Comparison of ENCODE assay signal across 17 cellular contexts in genomic region chr18:5417342-5417741, GRCh38.
DNase-seq lines count a peak whose midpoint lies in the region; ATAC-seq and TF ChIP-seq lines count a peak whose summit lies in the region.
"Had no signal": no experiment of that assay in that cellular context is flagged by ENCODE, and none has a peak within 500 bp of the region (broad histone marks: within the 10 kb centered on the region; RNA-seq: fewer than 3 reads in every experiment).

No MANE protein-coding gene starts in this region.

- no peaks in the 10 kb centered on the region for H3K27me3 ChIP-seq in OCI-LY3 (ENCODE audit: low read depth, low read length)
- no peaks in the 10 kb centered on the region for H3K27me3 ChIP-seq in neural progenitor cell
- H3K27me3 ChIP-seq in naive thymus-derived CD4-positive, alpha-beta T cell (ENCODE audit: control insufficient read depth in 2 of 2, insufficient read depth in 2 of 2, low read length in 2 of 2) = peaks cover 0 to 3% of the 10 kb centered on the region in 2 donors

- 0 out of 2 replicates have a peak overlapping the region, but pooled peaks have one; percentile 11 for H3K4me2 ChIP-seq in OCI-LY3 (ENCODE audit: low read length)
- H3K4me2 ChIP-seq in neural progenitor cell = no peak overlapping the region

- H3K79me2 ChIP-seq in OCI-LY3 (ENCODE audit: low read length) = no peaks in the 10 kb centered on the region
- no peaks in the 10 kb centered on the region for H3K79me2 ChIP-seq in neural progenitor cell (ENCODE audit: low read depth)

- peaks cover 10% of the 10 kb centered on the region for H3F3A ChIP-seq in neural progenitor cell (ENCODE audit: low read depth)

- H3K9ac ChIP-seq in OCI-LY3 (ENCODE audit: low read length) (no peak overlapping the region), neural progenitor cell (no peak overlapping the region)

- H3K4me3 Mint-ChIP-seq in neural progenitor cell = no peak overlapping the region
- no peak overlapping the region for H3K4me3 Mint-ChIP-seq in naive thymus-derived CD4-positive, alpha-beta T cell
- H3K4me3 Mint-ChIP-seq: activated CD8-positive, alpha-beta memory T cell treated with anti-CD3 and anti-CD28 coated beads, Interleukin-2, amount 10 ng/mL, durations not matched to agents 7 days and 5 days; activated naive CD8-positive, alpha-beta T cell treated with anti-CD3 and anti-CD28 coated beads, Interleukin-2, amount 10 ng/mL, durations not matched to agents 7 days and 5 days; CD4-positive, CD25-positive, alpha-beta regulatory T cell; effector memory CD8-positive, alpha-beta T cell; nephron progenitor cell had no signal

- CTCF ChIA-PET in naive thymus-derived CD4-positive, alpha-beta T cell (lab: Charles Lee) = interaction anchor here (0.6 kb wide), 1 partner anchor 1759 kb away, joined by 3 read pairs; no protein-coding TSS in a partner anchor

- peak overlapping the region; percentile 51 for H3K27ac Mint-ChIP-seq in neural progenitor cell
- no peak overlapping the region for H3K27ac Mint-ChIP-seq in naive thymus-derived CD4-positive, alpha-beta T cell
- H3K27ac Mint-ChIP-seq: activated CD8-positive, alpha-beta memory T cell treated with anti-CD3 and anti-CD28 coated beads, Interleukin-2, amount 10 ng/mL, durations not matched to agents 7 days and 5 days; activated naive CD8-positive, alpha-beta T cell treated with anti-CD3 and anti-CD28 coated beads, Interleukin-2, amount 10 ng/mL, durations not matched to agents 7 days and 5 days; CD4-positive, CD25-positive, alpha-beta regulatory T cell; effector memory CD8-positive, alpha-beta T cell; nephron progenitor cell had no signal

- no peaks in the 10 kb centered on the region for H3K4me1 ChIP-seq in OCI-LY3 (ENCODE audit: low read length)
- H3K4me1 ChIP-seq in neural progenitor cell = peaks cover 24% of the 10 kb centered on the region
- no peaks in the 10 kb centered on the region for H3K4me1 ChIP-seq in naive thymus-derived CD4-positive, alpha-beta T cell (ENCODE audit: control insufficient read depth in 2 of 2, insufficient read depth in 2 of 2, low read length in 2 of 2)

- H3K4me1 Mint-ChIP-seq in neural progenitor cell = peaks cover 36% of the 10 kb centered on the region
- no peaks in the 10 kb centered on the region for H3K4me1 Mint-ChIP-seq in naive thymus-derived CD4-positive, alpha-beta T cell
- H3K4me1 Mint-ChIP-seq: activated CD8-positive, alpha-beta memory T cell treated with anti-CD3 and anti-CD28 coated beads, Interleukin-2, amount 10 ng/mL, durations not matched to agents 7 days and 5 days; activated naive CD8-positive, alpha-beta T cell treated with anti-CD3 and anti-CD28 coated beads, Interleukin-2, amount 10 ng/mL, durations not matched to agents 7 days and 5 days; CD4-positive, CD25-positive, alpha-beta regulatory T cell had no signal

- H3K27ac ChIP-seq in OCI-LY3 (ENCODE audit: low read length) (no peak overlapping the region), neural progenitor cell (no peak overlapping the region)
- H3K27ac ChIP-seq in naive thymus-derived CD4-positive, alpha-beta T cell (ENCODE audit: low read depth, low read length) = no peak overlapping the region

- no peaks in the 10 kb centered on the region for H3K27me3 Mint-ChIP-seq in neural progenitor cell (ENCODE audit: insufficient read depth, low read depth)
- H3K27me3 Mint-ChIP-seq in naive thymus-derived CD4-positive, alpha-beta T cell = peaks cover 0 to 15% (median 5%) of the 10 kb centered on the region in 5 donors

- no peaks in the 10 kb centered on the region for H3K9me3 ChIP-seq in OCI-LY3 (ENCODE audit: insufficient read depth, low read length)
- H3K9me3 ChIP-seq in neural progenitor cell (ENCODE audit: low read depth) = no peaks in the 10 kb centered on the region
- no peaks in the 10 kb centered on the region for H3K9me3 ChIP-seq in naive thymus-derived CD4-positive, alpha-beta T cell (ENCODE audit: control insufficient read depth in 2 of 3, low read length in 3 of 3)

- H3K36me3 ChIP-seq in OCI-LY3 (replicated peaks; ENCODE audit: low read depth, low read length) (no peaks in the 10 kb centered on the region), neural progenitor cell (no peaks in the 10 kb centered on the region)
- no peaks in the 10 kb centered on the region for H3K36me3 ChIP-seq in naive thymus-derived CD4-positive, alpha-beta T cell (ENCODE audit: control insufficient read depth in 2 of 3, insufficient read depth in 3 of 3, low read length in 3 of 3)

- intact Hi-C loops in naive thymus-derived CD4-positive, alpha-beta T cell (cut with micrococcal nuclease) = no loop called here

- peak; percentile 48 for DNase-seq in CD1c-positive myeloid dendritic cell (ENCODE audit: extremely low spot score)
- DNase-seq in fibroblast of peridontal ligament (ENCODE audit: extremely low read depth) = peak; percentile 36
- no peak for DNase-seq in neural progenitor cell (ENCODE audit: low spot score)
- no peak for DNase-seq in naive thymus-derived CD4-positive, alpha-beta T cell
- DNase-seq in iPS-NIHi11 (ENCODE audit: low spot score) = no peak
- DNase-seq in NCI-H128 (lab: John Stamatoyannopoulos, UW; ENCODE audit: unreplicated experiment) = no peak
- DNase-seq in kidney glomerular epithelial cell (lab: John Stamatoyannopoulos, UW) = no peak
- DNase-seq: activated CD8-positive, alpha-beta memory T cell treated with anti-CD3 and anti-CD28 coated beads, Interleukin-2, amount 10 ng/mL, durations not matched to agents 7 days and 5 days; activated naive CD8-positive, alpha-beta T cell treated with anti-CD3 and anti-CD28 coated beads, Interleukin-2, amount 10 ng/mL, durations not matched to agents 7 days and 5 days; CD4-positive, CD25-positive, alpha-beta regulatory T cell; effector memory CD8-positive, alpha-beta T cell; NCI-H1930; nephron progenitor cell; stimulated activated CD4-positive, alpha-beta T cell treated with anti-CD3 and anti-CD28 coated beads, Interleukin-15, amount 100 ng/mL, for 24 hours; T1000 had no signal

- H2AFZ ChIP-seq in OCI-LY3 (ENCODE audit: low read depth, low read length) (no peak overlapping the region), neural progenitor cell (replicated peaks) (peak overlapping the region; percentile 37)

- no peak overlapping the region for H3K4me3 ChIP-seq in OCI-LY3 (ENCODE audit: low read length)
- H3K4me3 ChIP-seq in neural progenitor cell = no peak overlapping the region
- H3K4me3 ChIP-seq in naive thymus-derived CD4-positive, alpha-beta T cell (ENCODE audit: low read length) = no peak overlapping the region

- H3K9me3 Mint-ChIP-seq in neural progenitor cell = no peaks in the 10 kb centered on the region
- no peaks in the 10 kb centered on the region for H3K9me3 Mint-ChIP-seq in naive thymus-derived CD4-positive, alpha-beta T cell
- H3K9me3 Mint-ChIP-seq: activated naive CD8-positive, alpha-beta T cell treated with anti-CD3 and anti-CD28 coated beads, Interleukin-2, amount 10 ng/mL, durations not matched to agents 7 days and 5 days; CD4-positive, CD25-positive, alpha-beta regulatory T cell; effector memory CD8-positive, alpha-beta T cell; nephron progenitor cell had no signal

- no peak for TF ChIP-seq CTCF in OCI-LY3 (IDR thresholded peaks at IDR 0.05; ENCODE audit: low read depth, low read length)
- TF ChIP-seq CTCF in neural progenitor cell (IDR thresholded peaks at IDR 0.05) = no peak

- ATAC-seq in naive thymus-derived CD4-positive, alpha-beta T cell = no peak
- ATAC-seq: activated CD8-positive, alpha-beta memory T cell treated with anti-CD3 and anti-CD28 coated beads, Interleukin-2, amount 10 ng/mL, durations not matched to agents 7 days and 5 days; effector memory CD8-positive, alpha-beta T cell; Panc1 had no signal

- H4K20me1 ChIP-seq in OCI-LY3 (ENCODE audit: insufficient read depth, low read length) (no peaks in the 10 kb centered on the region), neural progenitor cell (ENCODE audit: low read depth) (no peaks in the 10 kb centered on the region)

- POLR2A ChIA-PET in naive thymus-derived CD4-positive, alpha-beta T cell (lab: Charles Lee) = no interaction called here

- no peaks in the 10 kb centered on the region for H3K36me3 Mint-ChIP-seq in neural progenitor cell
- H3K36me3 Mint-ChIP-seq in naive thymus-derived CD4-positive, alpha-beta T cell = peaks cover 0 to 6% (median 0%) of the 10 kb centered on the region in 5 donors
- H3K36me3 Mint-ChIP-seq: activated CD8-positive, alpha-beta memory T cell treated with anti-CD3 and anti-CD28 coated beads, Interleukin-2, amount 10 ng/mL, durations not matched to agents 7 days and 5 days; activated naive CD8-positive, alpha-beta T cell treated with anti-CD3 and anti-CD28 coated beads, Interleukin-2, amount 10 ng/mL, durations not matched to agents 7 days and 5 days; CD4-positive, CD25-positive, alpha-beta regulatory T cell had no signal

Comparison
In these comparisons a context has a peak if more than half of its experiments do, and no peak if none do; other contexts are left out.
1. DNase-seq: peak in CD1c-positive myeloid dendritic cell (single experiment) and fibroblast of peridontal ligament (single experiment); none in neural progenitor cell (single experiment), naive thymus-derived CD4-positive, alpha-beta T cell (0 of 9), iPS-NIHi11 (single experiment), NCI-H128 (single experiment) and kidney glomerular epithelial cell (single experiment).